In the genomic region with DNA sequence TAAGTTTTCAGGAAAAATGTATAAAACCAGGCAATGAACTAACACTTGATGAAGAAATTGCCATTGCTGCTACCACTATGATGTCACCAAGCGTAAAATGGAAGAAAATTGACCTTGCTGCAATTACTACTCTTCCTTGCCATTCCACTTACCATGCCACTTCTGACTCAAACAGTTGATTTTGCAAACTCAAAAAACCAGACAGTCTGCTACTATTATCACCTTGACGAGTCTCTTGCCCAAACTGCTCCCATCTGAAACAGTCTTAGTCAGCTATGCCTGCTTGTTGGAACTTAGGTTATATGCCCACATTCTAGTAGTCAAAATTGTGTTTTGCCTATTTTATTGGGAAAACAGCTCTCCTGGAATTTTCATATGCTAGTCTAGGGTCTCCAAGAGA, we compare ENCODE assay signal across 4 cellular contexts.
"Had no signal": no experiment of that assay in that cellular context is flagged by ENCODE, and none has a peak within 500 bp of the region (broad histone marks: within the 10 kb centered on the region; RNA-seq: fewer than 3 reads in every experiment).

No MANE protein-coding gene starts in this region.

- ATAC-seq: HepG2, K562 had no signal

- DNase-seq: IMR-90 had no signal

- FAIRE-seq: HepG2, HTR-8/SVneo, K562 had no signal

- H3K4me3 ChIP-seq: K562 had no signal
